Comparison of ENCODE assay signal across 36 cellular contexts in the genomic region with DNA sequence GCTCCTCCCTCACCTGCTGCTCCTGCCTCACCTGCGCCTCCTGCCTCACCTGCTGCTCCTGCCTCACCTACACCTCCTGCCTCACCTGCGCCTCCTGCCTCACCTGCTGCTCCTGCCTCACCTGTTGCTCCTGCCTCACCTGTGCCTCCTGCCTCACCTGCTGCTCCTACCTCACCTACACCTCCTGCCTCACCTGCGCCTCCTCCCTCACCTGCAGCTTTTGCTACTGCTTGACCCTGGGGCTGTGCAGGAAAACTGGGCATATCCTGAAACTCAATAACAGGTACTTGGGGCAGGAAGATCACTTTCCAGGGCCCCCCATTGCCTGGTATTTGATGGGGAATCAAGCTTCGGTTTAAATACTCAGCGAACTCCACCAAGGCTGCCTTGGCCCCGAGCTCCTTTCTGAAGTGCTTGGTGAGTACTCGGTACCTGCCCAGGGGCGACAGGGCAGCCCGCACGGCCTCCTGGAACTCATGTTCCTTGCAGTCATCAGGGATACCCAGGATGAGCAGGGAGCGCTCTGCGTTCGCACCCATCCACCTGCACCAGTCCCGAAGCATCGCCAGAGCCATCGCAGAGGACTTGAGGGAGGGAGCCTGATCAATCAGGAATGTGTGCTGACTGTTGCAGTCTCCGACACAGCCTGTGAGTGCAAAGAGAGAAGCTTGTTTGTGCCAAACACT. TPM values are rescaled to one million over a fixed set of nuclear protein-coding genes. Genes with fewer than 3 reads are reported as not detected.
"Had no signal": no experiment of that assay in that cellular context is flagged by ENCODE, and none has a peak within 500 bp of the region (broad histone marks: within the 10 kb centered on the region; RNA-seq: fewer than 3 reads in every experiment).

No MANE protein-coding gene starts in this region.

- H3K4me3 ChIP-seq: dorsolateral prefrontal cortex, esophagus muscularis mucosa, heart right ventricle, lung, mucosa of descending colon, prostate gland, right atrium auricular region, suprapubic skin, transverse colon, upper lobe of right lung, uterus had no signal

- H3K9ac ChIP-seq: parathyroid adenoma had no signal

- H3K27me3 ChIP-seq: esophagus muscularis mucosa, foreskin keratinocyte, heart right ventricle, neutrophil, right atrium auricular region, suprapubic skin, transverse colon, upper lobe of right lung, uterus had no signal

- FAIRE-seq: colon, islet of Langerhans had no signal

- DNase-seq: cerebellar nuclear complex; effector CD4-positive, alpha-beta T cell; endodermal cell; foreskin keratinocyte; glutamatergic neuron; heart right ventricle; hippocampal formation; kidney glomerular epithelial cell; left colon; left ventricle myocardium superior; mesenchymal stem cell; mucosa of descending colon; naive B cell; stimulated activated CD4-positive, alpha-beta T cell treated with anti-CD3 and anti-CD28 coated beads, Interleukin-4, amount 100 ng/mL, for 4 hours; transverse colon; upper lobe of right lung; uterus had no signal

- ATAC-seq: foreskin keratinocyte; heart right ventricle; left colon; left ventricle myocardium superior; mucosa of descending colon; natural killer cell treated with Interleukin-12 subunit alpha and Interleukin-12 subunit beta and Interleukin-15 and Interleukin-18, amount 100 ng/mL, for 72 hours; sciatic nerve; stimulated activated memory B cell treated with anti-CD40 and anti-IgM and Interleukin-4, amounts not matched to agents 10 μg/mL and 1 μg/mL and 100 μg/mL, for 72 hours; upper lobe of right lung had no signal

- H3K4me1 ChIP-seq: esophagus muscularis mucosa, foreskin keratinocyte, heart right ventricle, parathyroid adenoma, prostate gland, right atrium auricular region, suprapubic skin, transverse colon, upper lobe of right lung, uterus had no signal

- H3K27ac ChIP-seq: dorsolateral prefrontal cortex, esophagus muscularis mucosa, foreskin keratinocyte, heart right ventricle, neutrophil, parathyroid adenoma, prostate gland, right atrium auricular region, suprapubic skin, transverse colon, upper lobe of right lung, uterus had no signal

- H3K9me3 ChIP-seq: mucosa of descending colon, neutrophil, prostate gland, right atrium auricular region, suprapubic skin, transverse colon, upper lobe of right lung, uterus had no signal

- H3K36me3 ChIP-seq: esophagus muscularis mucosa, heart right ventricle, neutrophil, prostate gland, right atrium auricular region, suprapubic skin, transverse colon, upper lobe of right lung, uterus had no signal

RNA-seq across cellular contexts. Expression of gene PNMA6E, which starts 2.7 kb away (rescaled TPM):
- total RNA-seq: endodermal cell; endothelial cell of umbilical vein; epithelial cell of proximal tubule; esophagus muscularis mucosa; fibroblast of lung; foreskin keratinocyte; heart right ventricle; left colon; left ventricle myocardium superior; lung; mesothelial cell of epicardium; mucosa of descending colon; natural killer cell treated with Interleukin-12 subunit alpha and Interleukin-12 subunit beta and Interleukin-15 and Interleukin-18, amount 100 ng/mL, for 72 hours; neural crest cell; right atrium auricular region; sciatic nerve; skeletal muscle tissue; transverse colon; uterus had no signal
- polyA plus RNA-seq: endothelial cell of umbilical vein, fibroblast of lung, foreskin keratinocyte, heart right ventricle had no signal

RNA-seq across cellular contexts. Expression of gene TREX2, which starts 47.4 kb away (rescaled TPM):
- total RNA-seq: epithelial cell of proximal tubule had no signal
- polyA plus RNA-seq: fibroblast of lung had no signal
